ENCODE assay signal across 8 cellular contexts in genomic region chr13:31930901-31931522, GRCh38.
DNase-seq lines count a peak whose midpoint lies in the region; ATAC-seq, FAIRE-seq and TF ChIP-seq lines count a peak whose summit lies in the region.

No MANE protein-coding gene starts in this region.

- no peaks in the 10 kb centered on the region for H3F3A ChIP-seq in Loucy (ENCODE audit: low read depth)

- no peaks in the 10 kb centered on the region for H3K9me2 ChIP-seq in Loucy (replicated peaks; ENCODE audit: low read depth, low read length)

- H2AFZ ChIP-seq in Loucy (ENCODE audit: low read length) (peak overlapping the region; percentile 76), HepG2 (ENCODE audit: low read length) (no peak overlapping the region)

- no peaks in the 10 kb centered on the region for H3K9me3 ChIP-seq in Loucy (ENCODE audit: insufficient read depth, low read depth, low read length)
- H3K9me3 ChIP-seq in HepG2 (ENCODE audit: low read length), result no peaks in the 10 kb centered on the region

- TF ChIP-seq CTCF in Loucy (conservative IDR thresholded peaks at IDR 0.05; ENCODE audit: low read length) (no peak), HepG2 (CRISPR knock-in tag; IDR thresholded peaks at IDR 0.05) (no peak)

- no peak overlapping the region for H3K27ac ChIP-seq in HepG2 (ENCODE audit: extremely low read length, insufficient read depth, low read length)

- FAIRE-seq in HepG2 (lab: Jason Lieb, UNC), result no peak

- H3K36me3 ChIP-seq in Loucy (ENCODE audit: insufficient read depth, low read length) (no peaks in the 10 kb centered on the region), HepG2 (replicated peaks in 1 of 2; ENCODE audit: control insufficient read depth in 1 of 2, insufficient read depth in 2 of 2, low read length in 2 of 2) (no peaks in the 10 kb centered on the region), H7 (replicated peaks; ENCODE audit: control insufficient read depth, insufficient read depth, low read length) (no peaks in the 10 kb centered on the region)

- TF ChIP-seq EP300 in HepG2 (IDR thresholded peaks at IDR 0.05; ENCODE audit: low read depth in 2 of 2, low read length in 2 of 2) (no peak), HepG2 (CRISPR knock-in tag; IDR thresholded peaks at IDR 0.05; ENCODE audit: borderline replicate concordance) (no peak)

- H3K4me1 ChIP-seq in Loucy (ENCODE audit: insufficient read depth, low read length, poor library complexity, severe bottlenecking) (peaks cover 46% of the 10 kb centered on the region), HepG2 (ENCODE audit: insufficient read depth, low read length) (peaks cover 52% of the 10 kb centered on the region)

- POLR2A ChIA-PET in HepG2 (lab: Yijun Ruan, JAX), result no interaction called here

- TF ChIP-seq POLR2A in HepG2 (IDR thresholded peaks at IDR 0.05; ENCODE audit: insufficient read depth in 1 of 2, low read depth in 2 of 2, low read length in 2 of 2), result no peak

- CTCF ChIA-PET in HepG2 (lab: Yijun Ruan, JAX; ENCODE audit: low intra/inter-chr PET ratio, low total read pairs), result no interaction called here

- H4K20me1 ChIP-seq in Loucy (ENCODE audit: insufficient read depth, low read length, poor library complexity, severe bottlenecking), result no peaks in the 10 kb centered on the region
- no peaks in the 10 kb centered on the region for H4K20me1 ChIP-seq in HepG2 (ENCODE audit: insufficient read depth, low read length)

- 34% methylated on average over 3 of the region's 3 CpGs for WGBS in HepG2 (ENCODE audit: low lambda C conversion rate)

- peak overlapping the region; percentile 84 for H3K4me2 ChIP-seq in Loucy (ENCODE audit: low read depth, low read length, poor library complexity, severe bottlenecking)
- peak overlapping the region; percentile 36 for H3K4me2 ChIP-seq in HepG2 (ENCODE audit: low read depth, low read length)

- BruUV-seq in HepG2 (replicated peaks; lab: Mats Ljungman, UMichigan), result no TSS peak

- H3K27me3 ChIP-seq in Loucy (ENCODE audit: insufficient read depth, low read length, poor library complexity, severe bottlenecking), result no peaks in the 10 kb centered on the region
- H3K27me3 ChIP-seq in HepG2 (ENCODE audit: control insufficient read depth in 1 of 2, insufficient read depth in 2 of 2, low read length in 2 of 2), result no peaks in the 10 kb centered on the region
- no peaks in the 10 kb centered on the region for H3K27me3 ChIP-seq in H7 (ENCODE audit: control insufficient read depth, insufficient read depth, low read length)

- in situ Hi-C loops in HepG2 (cut with HindIII; ENCODE audit: extremely low pct_ligation_motif_present, low pct_unique_long_range_greater_than_20kb), result no loop called here

- intact Hi-C loops in HepG2 (cut with micrococcal nuclease; ENCODE audit: unreplicated experiment) (no loop called here), posterior vena cava (cut with DNase I) (no loop called here)

- ATAC-seq in GM18909 (IDR thresholded peaks at IDR 0.05; ENCODE audit: poor library complexity, unreplicated experiment) (peak; percentile 99), HepG2 (no peak)

- no peak for TF ChIP-seq RAD21 in HepG2 (CRISPR knock-in tag; IDR thresholded peaks at IDR 0.05)

- DNase-seq in H4 (ENCODE audit: low spot score), result peak; percentile 33
- no peak for DNase-seq in HepG2 (ENCODE audit: low spot score)
- DNase-seq in NCI-H446 treated with DMSO at 0.1 percent for 48 hours (lab: John Stamatoyannopoulos, UW), result no peak
- no peak for DNase-seq in H7
- DNase-seq in cortex of kidney (lab: John Stamatoyannopoulos, UW), result no peak
- no peak for DNase-seq in posterior vena cava (ENCODE audit: low spot score)

- H3K4me3 ChIP-seq in Loucy (ENCODE audit: low read length, poor library complexity, severe bottlenecking) (peak overlapping the region; percentile 52), HepG2 (replicated peaks in 1 of 3; ENCODE audit: insufficient read depth in 1 of 3, low read depth in 2 of 3, low read length in 3 of 3) (no peak overlapping the region), H7 (ENCODE audit: insufficient read depth, low read depth, low read length) (no peak overlapping the region)

- no peaks in the 10 kb centered on the region for H3K79me2 ChIP-seq in Loucy (ENCODE audit: insufficient read depth, low read length)
- H3K79me2 ChIP-seq in HepG2 (ENCODE audit: insufficient read depth, low read length), result no peaks in the 10 kb centered on the region

- H3K9ac ChIP-seq in Loucy (ENCODE audit: low read depth, low read length, poor library complexity, severe bottlenecking), result peak overlapping the region; percentile 56
- H3K9ac ChIP-seq in HepG2 (ENCODE audit: insufficient read depth, low read depth, low read length), result no peak overlapping the region

TF ChIP-seq in HepG2, 621 proteins besides CTCF, POLR2A, EP300 and RAD21:
- TF ChIP-seq MAFF (IDR thresholded peaks at IDR 0.05; ENCODE audit: low read depth, low read length) (peak; percentile 63), NFKBIZ (CRISPR knock-in tag; IDR thresholded peaks at IDR 0.05) (no peak), TBX3 (IDR thresholded peaks at IDR 0.05; ENCODE audit: borderline replicate concordance) (no peak), NFE2 (CRISPR knock-in tag; IDR thresholded peaks at IDR 0.05) (peak; percentile 72; the same call in 1 of the 2 replicates), MAFK (conservative IDR thresholded peaks at IDR 0.05 in 1 of 2, IDR thresholded peaks at IDR 0.05 in 1 of 2; ENCODE audit: low read length in 2 of 2) (peak; percentile 47 to 55), NFE2L2 (IDR thresholded peaks at IDR 0.05; ENCODE audit: low read length) (peak; percentile 77)
- TF ChIP-seq, protein P1, sequence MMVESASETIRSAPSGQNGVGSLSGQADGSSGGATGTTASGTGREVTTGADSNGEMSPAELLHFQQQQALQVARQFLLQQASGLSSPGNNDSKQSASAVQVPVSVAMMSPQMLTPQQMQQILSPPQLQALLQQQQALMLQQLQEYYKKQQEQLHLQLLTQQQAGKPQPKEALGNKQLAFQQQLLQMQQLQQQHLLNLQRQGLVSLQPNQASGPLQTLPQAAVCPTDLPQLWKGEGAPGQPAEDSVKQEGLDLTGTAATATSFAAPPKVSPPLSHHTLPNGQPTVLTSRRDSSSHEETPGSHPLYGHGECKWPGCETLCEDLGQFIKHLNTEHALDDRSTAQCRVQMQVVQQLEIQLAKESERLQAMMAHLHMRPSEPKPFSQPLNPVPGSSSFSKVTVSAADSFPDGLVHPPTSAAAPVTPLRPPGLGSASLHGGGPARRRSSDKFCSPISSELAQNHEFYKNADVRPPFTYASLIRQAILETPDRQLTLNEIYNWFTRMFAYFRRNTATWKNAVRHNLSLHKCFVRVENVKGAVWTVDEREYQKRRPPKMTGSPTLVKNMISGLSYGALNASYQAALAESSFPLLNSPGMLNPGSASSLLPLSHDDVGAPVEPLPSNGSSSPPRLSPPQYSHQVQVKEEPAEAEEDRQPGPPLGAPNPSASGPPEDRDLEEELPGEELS (CRISPR knock-in tag; IDR thresholded peaks at IDR 0.05), result no peak
